8 cellular contexts compared by ENCODE assay signal in genomic region chr4:67790721-67791120, GRCh38. TPM values are rescaled to one million over a fixed set of nuclear protein-coding genes. Genes with fewer than 3 reads are reported as not detected.
"Had no signal": no experiment of that assay in that cellular context is flagged by ENCODE, and none has a peak within 500 bp of the region (broad histone marks: within the 10 kb centered on the region; RNA-seq: fewer than 3 reads in every experiment).

No MANE protein-coding gene starts in this region.

- ATAC-seq: GM12878 had no signal

- FAIRE-seq: G401.6, GM12878, GM12891, GM12892, GM18507, GM19239 had no signal

- DNase-seq: GDM1, GF-D8 had no signal

- H3K4me3 ChIP-seq: GM12878 had no signal

RNA-seq across cellular contexts. Expression of gene GNRHR, which starts 36.5 kb away (rescaled TPM):
- total RNA-seq: GM12878 had no signal
